In genomic region chr12:54988402-54989054, GRCh38 we compare ENCODE assay signal across 8 cellular contexts. TPM values are rescaled to one million over a fixed set of nuclear protein-coding genes. Genes with fewer than 3 reads are reported as not detected.
DNase-seq lines count a peak whose midpoint lies in the region; ATAC-seq, FAIRE-seq and TF ChIP-seq lines count a peak whose summit lies in the region.

No MANE protein-coding gene starts in this region.

- H3K18ac ChIP-seq in neuronal stem cell (ENCODE audit: low read length) = no peak overlapping the region

- H3K27ac ChIP-seq in neuronal stem cell (replicated peaks; ENCODE audit: low read length) = no peak overlapping the region

- no peak overlapping the region for H3K9ac ChIP-seq in neuronal stem cell (ENCODE audit: low read depth, low read length, poor library complexity)

- H3K4me1 Mint-ChIP-seq in IgD-negative memory B cell = peaks cover 39 to 68% (median 58%) of the 10 kb centered on the region in 3 donors
- peaks cover 81% of the 10 kb centered on the region for H3K4me1 Mint-ChIP-seq in activated naive CD8-positive, alpha-beta T cell treated with anti-CD3 and anti-CD28 coated beads, Interleukin-2, amount 50 U/mL, for 24 hours

- H3K4me3 ChIP-seq in neuronal stem cell (ENCODE audit: low read length in 2 of 2) = no peak overlapping the region

- H4K91ac ChIP-seq in neuronal stem cell (ENCODE audit: low read depth, low read length, poor library complexity) = no peak overlapping the region

- H3K27ac Mint-ChIP-seq in IgD-negative memory B cell = peak overlapping the region in 2 of 3 donors; percentile 66 to 77
- peak overlapping the region; percentile 49 for H3K27ac Mint-ChIP-seq in activated naive CD8-positive, alpha-beta T cell treated with anti-CD3 and anti-CD28 coated beads, Interleukin-2, amount 50 U/mL, for 24 hours

- H3K27me3 ChIP-seq in neuronal stem cell (ENCODE audit: control insufficient read depth in 3 of 3, insufficient read depth in 3 of 3, low read depth in 1 of 3, low read length in 3 of 3) = no peaks in the 10 kb centered on the region

- H3K36me3 ChIP-seq in neuronal stem cell (replicated peaks in 1 of 2; ENCODE audit: control insufficient read depth in 2 of 2, insufficient read depth in 2 of 2, low read length in 2 of 2) = no peaks in the 10 kb centered on the region

- no peaks in the 10 kb centered on the region for H3K9me3 Mint-ChIP-seq in IgD-negative memory B cell
- no peaks in the 10 kb centered on the region for H3K9me3 Mint-ChIP-seq in activated naive CD8-positive, alpha-beta T cell treated with anti-CD3 and anti-CD28 coated beads, Interleukin-2, amount 50 U/mL, for 24 hours

- H3K23ac ChIP-seq in neuronal stem cell (ENCODE audit: low read depth, low read length, poor library complexity) = no peak overlapping the region

- peak overlapping the region in 2 of 4 donors; percentile 5 to 68 for H3K4me3 Mint-ChIP-seq in IgD-negative memory B cell
- H3K4me3 Mint-ChIP-seq in activated naive CD8-positive, alpha-beta T cell treated with anti-CD3 and anti-CD28 coated beads, Interleukin-2, amount 50 U/mL, for 24 hours = no peak overlapping the region

- no peak overlapping the region for H2BK12ac ChIP-seq in neuronal stem cell (ENCODE audit: low read length)

- DNase-seq in Daoy (ENCODE audit: low read depth) = peak; percentile 44
- DNase-seq in activated naive CD8-positive, alpha-beta T cell treated with anti-CD3 and anti-CD28 coated beads, Interleukin-2, amount 50 U/mL, for 24 hours = no peak
- DNase-seq in left lobe of liver (ENCODE audit: low spot score) = peak; percentile 80
- no peak for DNase-seq in RCC 7860 (ENCODE audit: low spot score)
- DNase-seq in neuronal stem cell (ENCODE audit: low spot score) = no peak
- no peak for DNase-seq in GM20000 (ENCODE audit: low spot score)
- no peak for DNase-seq in RKO (ENCODE audit: low spot score)

- H2AK5ac ChIP-seq in neuronal stem cell (ENCODE audit: low read depth, low read length) = no peak overlapping the region

- H3K14ac ChIP-seq in neuronal stem cell (ENCODE audit: low read length) = no peak overlapping the region

- no peak overlapping the region for H2BK5ac ChIP-seq in neuronal stem cell (ENCODE audit: low read length)

- H2AFZ ChIP-seq in neuronal stem cell (ENCODE audit: low read length) = no peak overlapping the region

- no peaks in the 10 kb centered on the region for H3K4me1 ChIP-seq in neuronal stem cell (ENCODE audit: control insufficient read depth in 2 of 2, insufficient read depth in 1 of 2, low read depth in 1 of 2, low read length in 2 of 2)

- no peak overlapping the region for H3K4ac ChIP-seq in neuronal stem cell (ENCODE audit: low read length)

- no peak overlapping the region for H4K8ac ChIP-seq in neuronal stem cell (ENCODE audit: low read depth, low read length)

- no peak overlapping the region for H3K4me2 ChIP-seq in neuronal stem cell (ENCODE audit: insufficient read depth, low read length, poor library complexity, severe bottlenecking)

- peaks cover 3% of the 10 kb centered on the region for H3K36me3 Mint-ChIP-seq in IgD-negative memory B cell
- H3K36me3 Mint-ChIP-seq in activated naive CD8-positive, alpha-beta T cell treated with anti-CD3 and anti-CD28 coated beads, Interleukin-2, amount 50 U/mL, for 24 hours (ENCODE audit: low read depth) = peaks cover 8% of the 10 kb centered on the region

- ATAC-seq in activated naive CD8-positive, alpha-beta T cell treated with anti-CD3 and anti-CD28 coated beads, Interleukin-2, amount 50 U/mL, for 24 hours = no peak
- peak; percentile 83 for ATAC-seq in left lobe of liver

- no CpG with 5 or more reads among the region's 1 CpG for WGBS in neuronal stem cell (ENCODE audit: extremely low coverage in 2 of 2, insufficient read length in 2 of 2, insufficient replicate concordance in 1 of 2), 2 donors

- no peak for TF ChIP-seq CTCF in GM20000 (IDR thresholded peaks at IDR 0.05; ENCODE audit: extremely low read depth, missing control alignments)

- H2BK15ac ChIP-seq in neuronal stem cell (ENCODE audit: low read length) = no peak overlapping the region

- H3K79me1 ChIP-seq in neuronal stem cell (ENCODE audit: low read depth, low read length) = no peaks in the 10 kb centered on the region

- no peaks in the 10 kb centered on the region for H3K9me3 ChIP-seq in neuronal stem cell (replicated peaks in 1 of 2; ENCODE audit: control insufficient read depth in 2 of 2, insufficient read depth in 1 of 2, low read depth in 1 of 2, low read length in 2 of 2)

- no peaks in the 10 kb centered on the region for H3K27me3 Mint-ChIP-seq in IgD-negative memory B cell
- no peaks in the 10 kb centered on the region for H3K27me3 Mint-ChIP-seq in activated naive CD8-positive, alpha-beta T cell treated with anti-CD3 and anti-CD28 coated beads, Interleukin-2, amount 50 U/mL, for 24 hours

- H2BK120ac ChIP-seq in neuronal stem cell (ENCODE audit: low read depth, low read length) = no peak overlapping the region

- FAIRE-seq in RCC 7860 (lab: Jason Lieb, UNC) = no peak

RNA-seq across cellular contexts. Expression of gene TESPA1, which starts 4.0 kb away (rescaled TPM):
- total RNA-seq in Daoy (2014; rRNA removed; shearing (Covaris generic)) = 1.1 and 5.8 TPM in 2 replicates
- polyA plus RNA-seq in IgD-negative memory B cell = 18.7 TPM
- total RNA-seq in left lobe of liver = 0.45 TPM
- 0.03 TPM for polyA plus RNA-seq in neuronal stem cell (2013, experiment 1 of 2)
- polyA plus RNA-seq in neuronal stem cell (2013, experiment 2 of 2) = not detected

RNA-seq across cellular contexts. Expression of gene NEUROD4, which starts 31.2 kb away (rescaled TPM):
- total RNA-seq in Daoy (2014; rRNA removed; shearing (Covaris generic)) = not detected in 2 replicates
- polyA plus RNA-seq in IgD-negative memory B cell = not detected
- total RNA-seq in left lobe of liver = not detected
- polyA plus RNA-seq in neuronal stem cell (2013, experiment 1 of 2) = 0.10 TPM
- polyA plus RNA-seq in neuronal stem cell (2013, experiment 2 of 2) = 0.11 TPM

Comparison
In these comparisons a context has a peak if more than half of its experiments do, and no peak if none do; other contexts are left out.
1. DNase-seq: peak in Daoy (single experiment) and left lobe of liver (single experiment); none in activated naive CD8-positive, alpha-beta T cell treated with anti-CD3 and anti-CD28 coated beads, Interleukin-2, amount 50 U/mL, for 24 hours (single experiment), RCC 7860 (single experiment), neuronal stem cell (single experiment), GM20000 (single experiment) and RKO (single experiment).